In genomic region chr16:12067714-12068401, GRCh38 we compare ENCODE assay signal across 8 cellular contexts.
DNase-seq lines count a peak whose midpoint lies in the region; ATAC-seq, FAIRE-seq and TF ChIP-seq lines count a peak whose summit lies in the region.

No MANE protein-coding gene starts in this region.

- H3K9me3 ChIP-seq in vagina = no peaks in the 10 kb centered on the region

- peaks cover 12% of the 10 kb centered on the region for H3K4me1 ChIP-seq in vagina

- no peak for TF ChIP-seq POLR2A in vagina (IDR thresholded peaks at IDR 0.05)

- peaks cover 4% of the 10 kb centered on the region for H3K4me1 Mint-ChIP-seq in nephron progenitor cell

- no peaks in the 10 kb centered on the region for H3K27me3 Mint-ChIP-seq in nephron progenitor cell (ENCODE audit: low read depth, poor library complexity)

- no peak overlapping the region for H3K4me3 ChIP-seq in vagina

- no peak for ATAC-seq in HG03135 (IDR thresholded peaks at IDR 0.05; ENCODE audit: unreplicated experiment)

- peaks cover 15% of the 10 kb centered on the region for H3K36me3 Mint-ChIP-seq in nephron progenitor cell (ENCODE audit: low read depth)

- intact Hi-C loops in vagina (cut with DNase I) = loop anchor here (10.0 kb wide), 1 partner anchor 93 kb away; the partner anchor contains the start of gene SNX29

- H3K27me3 ChIP-seq in vagina = no peaks in the 10 kb centered on the region

- no peak overlapping the region for H3K27ac ChIP-seq in vagina

- no peak overlapping the region for H3K4me3 Mint-ChIP-seq in nephron progenitor cell

- peaks cover 6% of the 10 kb centered on the region for H3K9me3 Mint-ChIP-seq in nephron progenitor cell

- DNase-seq in D721Med (ENCODE audit: insufficient read length, low spot score) (peak; percentile 58), HT1080 (ENCODE audit: low read depth) (peak; percentile 68), NOMO-1 (lab: John Stamatoyannopoulos, UW; ENCODE audit: unreplicated experiment in 2 of 2) (peak; percentile 21 to 58), fibroblast of peridontal ligament (ENCODE audit: extremely low read depth) (peak; percentile 95), nephron progenitor cell (peak; percentile 64), vagina (ENCODE audit: extremely low spot score in 2 of 2) (no peak)
- peak; percentile 56 for DNase-seq in activated T-cell treated with anti-CD3 and anti-CD28 coated beads, Interleukin-2, amount 50 U/mL, for 1 hour

- FAIRE-seq in D721Med (lab: Jason Lieb, UNC) = no peak

- TF ChIP-seq CTCF in D721Med (IDR thresholded peaks at IDR 0.05; ENCODE audit: insufficient read depth, missing control alignments) (peak; percentile 94), nephron progenitor cell (IDR thresholded peaks at IDR 0.05) (peak; percentile 92), vagina (IDR thresholded peaks at IDR 0.05) (peak; percentile 79 to 93 (median 89))

- no peaks in the 10 kb centered on the region for H3K36me3 ChIP-seq in vagina

- H3K27ac Mint-ChIP-seq in nephron progenitor cell = no peak overlapping the region

Comparison
In these comparisons a context has a peak if more than half of its experiments do, and no peak if none do; other contexts are left out.
1. DNase-seq: peak in D721Med (single experiment), HT1080 (single experiment), NOMO-1 (2 of 2), activated T-cell treated with anti-CD3 and anti-CD28 coated beads, Interleukin-2, amount 50 U/mL, for 1 hour (single experiment), fibroblast of peridontal ligament (single experiment) and nephron progenitor cell (single experiment); none in vagina (0 of 2).
2. Peak in every context shown above with its lines, with median percentiles within 50 percentile points of each other: CTCF ChIP-seq.